In the genomic region with DNA sequence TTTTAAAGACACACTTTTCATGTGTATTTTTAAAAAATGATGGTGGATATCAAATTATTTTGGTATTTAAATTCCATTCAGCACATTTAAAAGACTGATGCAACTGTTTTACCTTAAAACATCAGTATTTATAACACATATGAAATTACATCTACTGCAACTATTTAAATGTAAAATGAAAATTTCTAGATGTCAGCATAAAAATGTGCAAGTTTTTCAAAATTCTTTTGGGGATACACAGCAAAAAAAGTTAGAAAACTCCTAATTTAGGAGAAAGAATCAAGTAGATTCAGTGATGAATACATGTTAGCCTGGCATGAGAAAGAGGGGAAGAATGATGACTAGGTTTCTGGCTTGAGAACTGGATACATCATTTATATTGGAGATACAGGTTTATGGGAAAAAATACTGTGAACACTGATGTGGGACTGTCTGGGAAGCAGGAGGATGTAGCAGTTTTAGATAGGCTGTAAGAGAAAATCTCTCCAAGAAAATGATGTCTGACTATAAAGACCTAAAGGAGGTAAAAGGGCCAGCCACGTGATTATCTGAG, we compare ENCODE assay signal across 17 cellular contexts. TPM values are rescaled to one million over a fixed set of nuclear protein-coding genes. Genes with fewer than 3 reads are reported as not detected.
DNase-seq lines count a peak whose midpoint lies in the region; ATAC-seq and TF ChIP-seq lines count a peak whose summit lies in the region.
"Had no signal": no experiment of that assay in that cellular context is flagged by ENCODE, and none has a peak within 500 bp of the region (broad histone marks: within the 10 kb centered on the region; RNA-seq: fewer than 3 reads in every experiment).

No MANE protein-coding gene starts in this region.

- DNase-seq in CD4-positive, CD25-positive, alpha-beta regulatory T cell, result no peak
- DNase-seq in HFFc6, result peak; percentile 23
- DNase-seq in central memory CD8-positive, alpha-beta T cell (ENCODE audit: low spot score in 2 of 2), result no peak
- no peak for DNase-seq in natural killer cell treated with Interleukin-12 subunit alpha and Interleukin-12 subunit beta and Interleukin-15 and Interleukin-18, amount 100 ng/mL, for 72 hours (ENCODE audit: low spot score)
- DNase-seq: body of pancreas; hippocampal formation; NCI-H1436; NCI-H226; NK-92 treated with Interleukin-12 subunit alpha and Interleukin-12 subunit beta, amount 100 ng/mL, for 24 hours; small intestine; tibial artery had no signal

- H3K36me3 ChIP-seq in CD4-positive, CD25-positive, alpha-beta regulatory T cell (ENCODE audit: control insufficient read depth, insufficient read depth, low read length), result no peaks in the 10 kb centered on the region
- H3K36me3 ChIP-seq: tibial artery had no signal

- H3K4me3 ChIP-seq in CD4-positive, CD25-positive, alpha-beta regulatory T cell (ENCODE audit: low read depth, low read length), result no peak overlapping the region
- H3K4me3 ChIP-seq: BLaER1, body of pancreas, tibial artery had no signal

- no peak overlapping the region for H3K27ac ChIP-seq in CD4-positive, CD25-positive, alpha-beta regulatory T cell (ENCODE audit: insufficient read depth, low read length, poor library complexity, severe bottlenecking)
- H3K27ac ChIP-seq: BLaER1, body of pancreas, parathyroid adenoma had no signal

- peaks cover 25 to 61% (median 36%) of the 10 kb centered on the region in 4 donors for H3K4me1 Mint-ChIP-seq in CD4-positive, CD25-positive, alpha-beta regulatory T cell
- peaks cover 62% of the 10 kb centered on the region for H3K4me1 Mint-ChIP-seq in HFFc6 (ENCODE audit: low read depth)
- H3K4me1 Mint-ChIP-seq in central memory CD8-positive, alpha-beta T cell, result peaks cover 47% of the 10 kb centered on the region
- H3K4me1 Mint-ChIP-seq in natural killer cell treated with Interleukin-12 subunit alpha and Interleukin-12 subunit beta and Interleukin-15 and Interleukin-18, amount 100 ng/mL, for 72 hours (ENCODE audit: low read depth in 2 of 2), result peaks cover 44 to 57% of the 10 kb centered on the region in 2 donors

- peaks cover 10% of the 10 kb centered on the region for H3K36me3 Mint-ChIP-seq in CD4-positive, CD25-positive, alpha-beta regulatory T cell
- H3K36me3 Mint-ChIP-seq in HFFc6 (ENCODE audit: low read depth), result peaks cover 5% of the 10 kb centered on the region
- peaks cover 10% of the 10 kb centered on the region for H3K36me3 Mint-ChIP-seq in central memory CD8-positive, alpha-beta T cell (ENCODE audit: insufficient read depth)
- H3K36me3 Mint-ChIP-seq in natural killer cell treated with Interleukin-12 subunit alpha and Interleukin-12 subunit beta and Interleukin-15 and Interleukin-18, amount 100 ng/mL, for 72 hours, result no peaks in the 10 kb centered on the region

- H3K4me3 Mint-ChIP-seq in CD4-positive, CD25-positive, alpha-beta regulatory T cell, result no peak overlapping the region
- H3K4me3 Mint-ChIP-seq in HFFc6, result no peak overlapping the region
- no peak overlapping the region for H3K4me3 Mint-ChIP-seq in central memory CD8-positive, alpha-beta T cell
- no peak overlapping the region for H3K4me3 Mint-ChIP-seq in natural killer cell treated with Interleukin-12 subunit alpha and Interleukin-12 subunit beta and Interleukin-15 and Interleukin-18, amount 100 ng/mL, for 72 hours

- no peaks in the 10 kb centered on the region for H3K9me3 ChIP-seq in CD4-positive, CD25-positive, alpha-beta regulatory T cell (ENCODE audit: control insufficient read depth in 2 of 2, low read length in 2 of 2)
- H3K9me3 ChIP-seq: body of pancreas, tibial artery had no signal

- H3K27ac Mint-ChIP-seq in CD4-positive, CD25-positive, alpha-beta regulatory T cell, result peak overlapping the region in 2 of 3 donors; percentile 2 to 21
- H3K27ac Mint-ChIP-seq in HFFc6, result peak overlapping the region; percentile 56
- H3K27ac Mint-ChIP-seq in central memory CD8-positive, alpha-beta T cell (ENCODE audit: low read depth), result peak overlapping the region; percentile 56
- peak overlapping the region; percentile 11 to 64 for H3K27ac Mint-ChIP-seq in natural killer cell treated with Interleukin-12 subunit alpha and Interleukin-12 subunit beta and Interleukin-15 and Interleukin-18, amount 100 ng/mL, for 72 hours

- no peaks in the 10 kb centered on the region for H3K27me3 ChIP-seq in CD4-positive, CD25-positive, alpha-beta regulatory T cell (ENCODE audit: control insufficient read depth, insufficient read depth, low read length)
- H3K27me3 ChIP-seq: BLaER1, body of pancreas, tibial artery had no signal

- peaks cover 4% of the 10 kb centered on the region for H3K27me3 Mint-ChIP-seq in CD4-positive, CD25-positive, alpha-beta regulatory T cell
- H3K27me3 Mint-ChIP-seq in HFFc6 (ENCODE audit: insufficient read depth), result no peaks in the 10 kb centered on the region; the same call in 1 of the 2 replicates
- no peaks in the 10 kb centered on the region for H3K27me3 Mint-ChIP-seq in central memory CD8-positive, alpha-beta T cell
- H3K27me3 Mint-ChIP-seq in natural killer cell treated with Interleukin-12 subunit alpha and Interleukin-12 subunit beta and Interleukin-15 and Interleukin-18, amount 100 ng/mL, for 72 hours, result no peaks in the 10 kb centered on the region

- no peak for ATAC-seq in CD4-positive, CD25-positive, alpha-beta regulatory T cell (ENCODE audit: low read depth in 2 of 2)
- ATAC-seq in central memory CD8-positive, alpha-beta T cell (replicated peaks; ENCODE audit: extremely low read depth, poor library complexity, severe bottlenecking), result no peak
- no peak for ATAC-seq in natural killer cell treated with Interleukin-12 subunit alpha and Interleukin-12 subunit beta and Interleukin-15 and Interleukin-18, amount 100 ng/mL, for 72 hours
- no peak for ATAC-seq in GM18498 (IDR thresholded peaks at IDR 0.05; ENCODE audit: unreplicated experiment)
- ATAC-seq in HG02981 (IDR thresholded peaks at IDR 0.05; ENCODE audit: unreplicated experiment), result no peak
- ATAC-seq in activated CD4-positive, CD25-positive, alpha-beta regulatory T cell treated with anti-CD3 and anti-CD28 coated beads, Interleukin-2, amount 50 U/mL, for 24 hours, result no peak
- no peak for ATAC-seq in HG02588 (IDR thresholded peaks at IDR 0.05; ENCODE audit: unreplicated experiment)
- ATAC-seq: body of pancreas had no signal

- TF ChIP-seq CTCF in HFFc6 (IDR thresholded peaks at IDR 0.05), result no peak

- no peaks in the 10 kb centered on the region for H3K9me3 Mint-ChIP-seq in CD4-positive, CD25-positive, alpha-beta regulatory T cell
- H3K9me3 Mint-ChIP-seq in HFFc6, result no peaks in the 10 kb centered on the region
- no peaks in the 10 kb centered on the region for H3K9me3 Mint-ChIP-seq in central memory CD8-positive, alpha-beta T cell
- H3K9me3 Mint-ChIP-seq in natural killer cell treated with Interleukin-12 subunit alpha and Interleukin-12 subunit beta and Interleukin-15 and Interleukin-18, amount 100 ng/mL, for 72 hours, result no peaks in the 10 kb centered on the region

- H3K4me1 ChIP-seq in CD4-positive, CD25-positive, alpha-beta regulatory T cell (ENCODE audit: control insufficient read depth, insufficient read depth, low read length, poor library complexity, severe bottlenecking), result peaks cover 4% of the 10 kb centered on the region

RNA-seq across cellular contexts. Expression of gene SOS2, which starts 9.2 kb away (rescaled TPM):
- 13.2 TPM for total RNA-seq in CD4-positive, CD25-positive, alpha-beta regulatory T cell
- 1 to 10 TPM; 3.6 to 5.5 (median 4.8) TPM for polyA plus RNA-seq in CD4-positive, CD25-positive, alpha-beta regulatory T cell
- 10 to 100 TPM; 11.8 to 14.5 (median 13.3) TPM for total RNA-seq in HFFc6 (2021; fragmentation: NEBNext Ultra II Directional; extraction: Animal tissue kit (Norgen Biotek cat#: 25700))
- 10 to 100 TPM; 38.6 to 52.1 TPM for total RNA-seq in natural killer cell treated with Interleukin-12 subunit alpha and Interleukin-12 subunit beta and Interleukin-15 and Interleukin-18, amount 100 ng/mL, for 72 hours
